28 cellular contexts compared by ENCODE assay signal in the genomic region with DNA sequence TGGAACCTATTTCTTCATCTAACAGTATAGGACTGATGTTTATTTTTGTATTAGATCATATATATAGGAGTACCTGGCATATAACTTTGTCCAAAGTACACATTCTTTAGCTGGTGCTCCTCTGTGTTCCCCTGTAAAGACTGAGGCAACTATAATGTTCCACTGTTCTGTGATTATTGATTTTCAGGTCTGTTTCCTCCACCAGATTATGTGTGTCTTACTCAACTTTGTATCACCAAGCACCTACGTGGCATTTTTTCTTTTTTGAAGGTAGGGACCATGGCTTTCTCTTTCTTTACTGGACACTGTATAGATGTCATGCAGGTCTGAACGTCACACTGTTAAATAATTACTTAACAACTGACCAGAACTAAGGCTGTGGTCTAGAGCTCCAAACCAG. TPM values are rescaled to one million over a fixed set of nuclear protein-coding genes. Genes with fewer than 3 reads are reported as not detected.
DNase-seq lines count a peak whose midpoint lies in the region; ATAC-seq and TF ChIP-seq lines count a peak whose summit lies in the region.
"Had no signal": no experiment of that assay in that cellular context is flagged by ENCODE, and none has a peak within 500 bp of the region (broad histone marks: within the 10 kb centered on the region; RNA-seq: fewer than 3 reads in every experiment).

No MANE protein-coding gene starts in this region.

- peaks cover 46% of the 10 kb centered on the region for H3K36me3 ChIP-seq in DOHH2 (ENCODE audit: control insufficient read depth, low read length)
- H3K36me3 ChIP-seq: ascending aorta, suprapubic skin had no signal

- H3K9me2 ChIP-seq in DOHH2 (replicated peaks; ENCODE audit: control insufficient read depth, low read length) = no peaks in the 10 kb centered on the region

- ATAC-seq in GM21825 (IDR thresholded peaks at IDR 0.05; ENCODE audit: unreplicated experiment) (no peak), GM18909 (IDR thresholded peaks at IDR 0.05; ENCODE audit: poor library complexity, unreplicated experiment) (no peak), HG03196 (IDR thresholded peaks at IDR 0.05; ENCODE audit: unreplicated experiment) (no peak)
- no peak for ATAC-seq in activated T-cell treated with anti-CD3 and anti-CD28 coated beads, Interleukin-2, amount 50 U/mL, for 72 hours (replicated peaks in 1 of 2)
- ATAC-seq: activated CD4-positive, alpha-beta T cell treated with anti-CD3 and anti-CD28 coated beads for 36 hours; Panc1 had no signal

- H3K27ac Mint-ChIP-seq in endothelial cell (ENCODE audit: unreplicated experiment) = peak overlapping the region; percentile 27
- peak overlapping the region; percentile 76 for H3K27ac Mint-ChIP-seq in progenitor cell of endocrine pancreas
- no peak overlapping the region for H3K27ac Mint-ChIP-seq in activated T-cell treated with anti-CD3 and anti-CD28 coated beads, Interleukin-2, amount 50 U/mL, for 72 hours
- H3K27ac Mint-ChIP-seq: activated CD4-positive, alpha-beta T cell treated with anti-CD3 and anti-CD28 coated beads for 36 hours; activated naive CD8-positive, alpha-beta T cell treated with anti-CD3 and anti-CD28 coated beads, Interleukin-2, amount 10 ng/mL, durations not matched to agents 7 days and 5 days had no signal

- peak overlapping the region; percentile 97 for H3K4me2 ChIP-seq in DOHH2 (ENCODE audit: low read length)

- H3K4me3 ChIP-seq in DOHH2 (ENCODE audit: low read length) (peak overlapping the region; percentile 80; the same call in 1 of the 2 replicates), LNCaP clone FGC (ENCODE audit: low read depth, low read length) (no peak overlapping the region)
- H3K4me3 ChIP-seq: ascending aorta, coronary artery, suprapubic skin had no signal

- H3K36me3 Mint-ChIP-seq in endothelial cell (ENCODE audit: low read depth, unreplicated experiment) = no peaks in the 10 kb centered on the region
- peaks cover 7% of the 10 kb centered on the region for H3K36me3 Mint-ChIP-seq in progenitor cell of endocrine pancreas (ENCODE audit: insufficient read depth)
- no peaks in the 10 kb centered on the region for H3K36me3 Mint-ChIP-seq in activated T-cell treated with anti-CD3 and anti-CD28 coated beads, Interleukin-2, amount 50 U/mL, for 72 hours (ENCODE audit: insufficient read depth in 2 of 2)

- peak overlapping the region; percentile 98 for H3K27ac ChIP-seq in DOHH2 (ENCODE audit: low read depth, low read length)
- H3K27ac ChIP-seq: ascending aorta, C4-2B, coronary artery, suprapubic skin had no signal

- H3K9me3 Mint-ChIP-seq in endothelial cell (ENCODE audit: unreplicated experiment) = no peaks in the 10 kb centered on the region
- H3K9me3 Mint-ChIP-seq in progenitor cell of endocrine pancreas (ENCODE audit: low read depth) = no peaks in the 10 kb centered on the region
- no peaks in the 10 kb centered on the region for H3K9me3 Mint-ChIP-seq in activated T-cell treated with anti-CD3 and anti-CD28 coated beads, Interleukin-2, amount 50 U/mL, for 72 hours
- H3K9me3 Mint-ChIP-seq: activated naive CD8-positive, alpha-beta T cell treated with anti-CD3 and anti-CD28 coated beads, Interleukin-2, amount 10 ng/mL, durations not matched to agents 7 days and 5 days had no signal

- H3K9me3 ChIP-seq in DOHH2 (ENCODE audit: control insufficient read depth, insufficient read depth, low read length) = no peaks in the 10 kb centered on the region
- H3K9me3 ChIP-seq: ascending aorta, suprapubic skin had no signal

- H3K79me2 ChIP-seq in DOHH2 (ENCODE audit: control insufficient read depth, low read length) = peaks cover 93% of the 10 kb centered on the region

- H3K4me1 Mint-ChIP-seq in endothelial cell (ENCODE audit: unreplicated experiment) = peaks cover 29% of the 10 kb centered on the region
- H3K4me1 Mint-ChIP-seq in progenitor cell of endocrine pancreas (ENCODE audit: low read depth) = peaks cover 33% of the 10 kb centered on the region
- H3K4me1 Mint-ChIP-seq in activated T-cell treated with anti-CD3 and anti-CD28 coated beads, Interleukin-2, amount 50 U/mL, for 72 hours (ENCODE audit: low read depth) = peaks cover 54% of the 10 kb centered on the region

- TF ChIP-seq CTCF in DOHH2 (IDR thresholded peaks at IDR 0.05; ENCODE audit: low read depth, low read length, poor library complexity, severe bottlenecking) (no peak), LNCaP clone FGC (IDR thresholded peaks at IDR 0.05; ENCODE audit: control insufficient read depth, extremely low read depth, insufficient read depth) (no peak), endothelial cell (IDR thresholded peaks at IDR 0.05; ENCODE audit: unreplicated experiment) (no peak), progenitor cell of endocrine pancreas (IDR thresholded peaks at IDR 0.05; ENCODE audit: unreplicated experiment) (no peak)

- peak; percentile 52 for DNase-seq in LNCaP clone FGC (ENCODE audit: low read depth)
- no peak for DNase-seq in endothelial cell (ENCODE audit: low spot score)
- DNase-seq in progenitor cell of endocrine pancreas (ENCODE audit: low spot score, unreplicated experiment) = no peak
- DNase-seq in activated T-cell treated with anti-CD3 and anti-CD28 coated beads, Interleukin-2, amount 50 U/mL, for 72 hours = no peak
- DNase-seq: activated CD4-positive, alpha-beta T cell treated with anti-CD3 and anti-CD28 coated beads for 36 hours; activated effector memory CD4-positive, alpha-beta T cell treated with anti-CD3 and anti-CD28 coated beads, Interleukin-2, amount 50 U/mL, for 16 hours; activated naive CD8-positive, alpha-beta T cell treated with anti-CD3 and anti-CD28 coated beads, Interleukin-2, amount 10 ng/mL, durations not matched to agents 7 days and 5 days; activated T-cell treated with anti-CD3 and anti-CD28 coated beads, Interleukin-2, amount 50 U/mL, for 1 hour; DMS79 treated with DMSO at 0.1 percent for 48 hours; effector memory CD4-positive, alpha-beta T cell; H7; mesenchymal stem cell; MV-4-11; NCI-H1436; NCI-H2081 treated with DMSO at 0.1 percent for 48 hours; NCI-H226; NCI-H526 treated with DMSO at 0.1 percent for 48 hours; SHP77; stimulated activated CD4-positive, alpha-beta T cell treated with anti-CD3 and anti-CD28 coated beads, Interleukin-4, amount 100 ng/mL, for 24 hours had no signal

- H3K4me3 Mint-ChIP-seq in endothelial cell (ENCODE audit: unreplicated experiment) (no peak overlapping the region), progenitor cell of endocrine pancreas (ENCODE audit: low read depth) (no peak overlapping the region)
- no peak overlapping the region for H3K4me3 Mint-ChIP-seq in activated T-cell treated with anti-CD3 and anti-CD28 coated beads, Interleukin-2, amount 50 U/mL, for 72 hours
- H3K4me3 Mint-ChIP-seq: activated CD4-positive, alpha-beta T cell treated with anti-CD3 and anti-CD28 coated beads for 36 hours; activated naive CD8-positive, alpha-beta T cell treated with anti-CD3 and anti-CD28 coated beads, Interleukin-2, amount 10 ng/mL, durations not matched to agents 7 days and 5 days had no signal

- peaks cover 40% of the 10 kb centered on the region for H3F3A ChIP-seq in DOHH2 (ENCODE audit: control insufficient read depth, insufficient read depth)

- H3K27me3 Mint-ChIP-seq in endothelial cell (ENCODE audit: unreplicated experiment) (no peaks in the 10 kb centered on the region), progenitor cell of endocrine pancreas (no peaks in the 10 kb centered on the region)
- H3K27me3 Mint-ChIP-seq in activated T-cell treated with anti-CD3 and anti-CD28 coated beads, Interleukin-2, amount 50 U/mL, for 72 hours (ENCODE audit: low read depth) = peaks cover 19% of the 10 kb centered on the region
- H3K27me3 Mint-ChIP-seq: activated naive CD8-positive, alpha-beta T cell treated with anti-CD3 and anti-CD28 coated beads, Interleukin-2, amount 10 ng/mL, durations not matched to agents 7 days and 5 days had no signal

- H3K4me1 ChIP-seq in DOHH2 (ENCODE audit: control insufficient read depth, low read length) = peaks cover 97% of the 10 kb centered on the region

- H3K27me3 ChIP-seq in DOHH2 (ENCODE audit: control insufficient read depth, low read length) = no peaks in the 10 kb centered on the region
- H3K27me3 ChIP-seq: ascending aorta, suprapubic skin had no signal

- no peaks in the 10 kb centered on the region for H4K20me1 ChIP-seq in DOHH2 (ENCODE audit: control insufficient read depth, insufficient read depth, low read depth, low read length)

RNA-seq across cellular contexts. Expression of a gene that starts 29.3 kb away (rescaled TPM):
- total RNA-seq in endothelial cell (ENCODE audit: unreplicated experiment) = 87.9 TPM
- total RNA-seq in progenitor cell of endocrine pancreas = 88.4 and 92.8 TPM in 2 replicates
- 10 to 100 TPM; 14.3 to 15.3 TPM for total RNA-seq in activated T-cell treated with anti-CD3 and anti-CD28 coated beads, Interleukin-2, amount 50 U/mL, for 72 hours
